Comparison of ENCODE assay signal across 4 cellular contexts in the genomic region with DNA sequence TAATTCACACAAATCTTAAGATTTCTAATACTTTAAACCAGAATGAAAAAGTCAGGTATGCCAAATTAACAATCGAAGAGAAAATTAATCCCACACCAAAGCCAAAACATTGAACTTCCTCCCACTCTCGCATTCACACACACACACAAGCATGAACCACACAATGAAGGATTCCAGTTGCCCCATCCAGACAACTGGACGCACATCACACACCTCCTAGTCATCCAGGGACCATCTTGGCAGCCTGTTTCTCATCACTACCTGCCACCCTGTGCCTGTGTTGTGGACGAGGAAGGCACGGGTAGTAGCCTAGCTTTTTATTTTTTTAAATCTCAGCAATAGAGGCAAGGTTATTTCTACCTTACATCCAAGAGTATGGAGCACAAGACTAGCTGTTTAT.
TF ChIP-seq lines count a peak whose summit lies in the region.

No MANE protein-coding gene starts in this region.

TF ChIP-seq in SK-N-SH, 30 proteins besides CTCF, POLR2A, EP300 and RAD21:
- TF ChIP-seq TCF12 (IDR thresholded peaks at IDR 0.05) (peak; percentile 50; the same call in 1 of the 2 replicates), RFX5 (IDR thresholded peaks at IDR 0.05; ENCODE audit: low read length) (no peak), RCOR1 (IDR thresholded peaks at IDR 0.05; ENCODE audit: low read length) (no peak)

TF ChIP-seq in SK-N-SH treated with all-trans-retinoic acid at 6 μM for 48 hours, 23 proteins besides CTCF, POLR2A, EP300 and RAD21:
- TF ChIP-seq, protein P1, sequence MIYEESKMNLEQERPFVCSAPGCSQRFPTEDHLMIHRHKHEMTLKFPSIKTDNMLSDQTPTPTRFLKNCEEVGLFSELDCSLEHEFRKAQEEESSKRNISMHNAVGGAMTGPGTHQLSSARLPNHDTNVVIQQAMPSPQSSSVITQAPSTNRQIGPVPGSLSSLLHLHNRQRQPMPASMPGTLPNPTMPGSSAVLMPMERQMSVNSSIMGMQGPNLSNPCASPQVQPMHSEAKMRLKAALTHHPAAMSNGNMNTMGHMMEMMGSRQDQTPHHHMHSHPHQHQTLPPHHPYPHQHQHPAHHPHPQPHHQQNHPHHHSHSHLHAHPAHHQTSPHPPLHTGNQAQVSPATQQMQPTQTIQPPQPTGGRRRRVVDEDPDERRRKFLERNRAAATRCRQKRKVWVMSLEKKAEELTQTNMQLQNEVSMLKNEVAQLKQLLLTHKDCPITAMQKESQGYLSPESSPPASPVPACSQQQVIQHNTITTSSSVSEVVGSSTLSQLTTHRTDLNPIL (CRISPR knock-in tag; IDR thresholded peaks at IDR 0.05; ENCODE audit: low read depth): no peak
- TF ChIP-seq ZC3H10 (CRISPR knock-in tag; IDR thresholded peaks at IDR 0.05) (no peak), ZFP3 (CRISPR knock-in tag; IDR thresholded peaks at IDR 0.05) (no peak), ZNF8 (CRISPR knock-in tag; IDR thresholded peaks at IDR 0.05) (no peak), ESRRG (CRISPR knock-in tag; IDR thresholded peaks at IDR 0.05) (no peak), ZNF565 (CRISPR knock-in tag; conservative IDR thresholded peaks at IDR 0.05; ENCODE audit: low read depth) (no peak), ISL1 (CRISPR knock-in tag; IDR thresholded peaks at IDR 0.05) (no peak), ARNTL (CRISPR knock-in tag; IDR thresholded peaks at IDR 0.05; ENCODE audit: borderline replicate concordance, low read depth) (no peak), SNAI2 (CRISPR knock-in tag; IDR thresholded peaks at IDR 0.05) (no peak), ZNF70 (CRISPR knock-in tag; IDR thresholded peaks at IDR 0.05) (no peak), ZFP30 (CRISPR knock-in tag; IDR thresholded peaks at IDR 0.05) (no peak), BACH2 (CRISPR knock-in tag; IDR thresholded peaks at IDR 0.05; ENCODE audit: borderline replicate concordance) (no peak)
- TF ChIP-seq, protein P2, sequence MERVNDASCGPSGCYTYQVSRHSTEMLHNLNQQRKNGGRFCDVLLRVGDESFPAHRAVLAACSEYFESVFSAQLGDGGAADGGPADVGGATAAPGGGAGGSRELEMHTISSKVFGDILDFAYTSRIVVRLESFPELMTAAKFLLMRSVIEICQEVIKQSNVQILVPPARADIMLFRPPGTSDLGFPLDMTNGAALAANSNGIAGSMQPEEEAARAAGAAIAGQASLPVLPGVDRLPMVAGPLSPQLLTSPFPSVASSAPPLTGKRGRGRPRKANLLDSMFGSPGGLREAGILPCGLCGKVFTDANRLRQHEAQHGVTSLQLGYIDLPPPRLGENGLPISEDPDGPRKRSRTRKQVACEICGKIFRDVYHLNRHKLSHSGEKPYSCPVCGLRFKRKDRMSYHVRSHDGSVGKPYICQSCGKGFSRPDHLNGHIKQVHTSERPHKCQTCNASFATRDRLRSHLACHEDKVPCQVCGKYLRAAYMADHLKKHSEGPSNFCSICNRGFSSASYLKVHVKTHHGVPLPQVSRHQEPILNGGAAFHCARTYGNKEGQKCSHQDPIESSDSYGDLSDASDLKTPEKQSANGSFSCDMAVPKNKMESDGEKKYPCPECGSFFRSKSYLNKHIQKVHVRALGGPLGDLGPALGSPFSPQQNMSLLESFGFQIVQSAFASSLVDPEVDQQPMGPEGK (CRISPR knock-in tag; IDR thresholded peaks at IDR 0.05; ENCODE audit: borderline replicate concordance): no peak

TF ChIP-seq in IMR-90, 13 proteins besides CTCF, POLR2A, EP300 and RAD21:
- TF ChIP-seq CEBPB (IDR thresholded peaks at IDR 0.05; ENCODE audit: low read depth, low read length): no peak
- no peak for TF ChIP-seq RCOR1 (IDR thresholded peaks at IDR 0.05; ENCODE audit: insufficient replicate concordance, low read length)
- TF ChIP-seq, protein P3, sequence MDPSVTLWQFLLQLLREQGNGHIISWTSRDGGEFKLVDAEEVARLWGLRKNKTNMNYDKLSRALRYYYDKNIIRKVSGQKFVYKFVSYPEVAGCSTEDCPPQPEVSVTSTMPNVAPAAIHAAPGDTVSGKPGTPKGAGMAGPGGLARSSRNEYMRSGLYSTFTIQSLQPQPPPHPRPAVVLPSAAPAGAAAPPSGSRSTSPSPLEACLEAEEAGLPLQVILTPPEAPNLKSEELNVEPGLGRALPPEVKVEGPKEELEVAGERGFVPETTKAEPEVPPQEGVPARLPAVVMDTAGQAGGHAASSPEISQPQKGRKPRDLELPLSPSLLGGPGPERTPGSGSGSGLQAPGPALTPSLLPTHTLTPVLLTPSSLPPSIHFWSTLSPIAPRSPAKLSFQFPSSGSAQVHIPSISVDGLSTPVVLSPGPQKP (IDR thresholded peaks at IDR 0.05; ENCODE audit: borderline replicate concordance, low read depth, low read length): no peak
- no peak for TF ChIP-seq MAZ (IDR thresholded peaks at IDR 0.05; ENCODE audit: borderline replicate concordance, low read depth, low read length)
- TF ChIP-seq, protein P4, sequence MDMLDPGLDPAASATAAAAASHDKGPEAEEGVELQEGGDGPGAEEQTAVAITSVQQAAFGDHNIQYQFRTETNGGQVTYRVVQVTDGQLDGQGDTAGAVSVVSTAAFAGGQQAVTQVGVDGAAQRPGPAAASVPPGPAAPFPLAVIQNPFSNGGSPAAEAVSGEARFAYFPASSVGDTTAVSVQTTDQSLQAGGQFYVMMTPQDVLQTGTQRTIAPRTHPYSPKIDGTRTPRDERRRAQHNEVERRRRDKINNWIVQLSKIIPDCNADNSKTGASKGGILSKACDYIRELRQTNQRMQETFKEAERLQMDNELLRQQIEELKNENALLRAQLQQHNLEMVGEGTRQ (IDR thresholded peaks at IDR 0.05; ENCODE audit: low read depth, low read length): no peak
- TF ChIP-seq BHLHE40 (IDR thresholded peaks at IDR 0.05; ENCODE audit: low read depth, low read length): no peak
- no peak for TF ChIP-seq NFE2L2 (IDR thresholded peaks at IDR 0.05; ENCODE audit: low read depth, low read length)
- no peak for TF ChIP-seq MXI1 (IDR thresholded peaks at IDR 0.05; ENCODE audit: borderline replicate concordance, low read depth, low read length)
- no peak for TF ChIP-seq FOS (IDR thresholded peaks at IDR 0.05; ENCODE audit: low read depth, low read length)

TF ChIP-seq in GM12878, 131 proteins besides CTCF, POLR2A, EP300 and RAD21:
- TF ChIP-seq MXI1 (IDR thresholded peaks at IDR 0.05; ENCODE audit: low read depth, low read length): 0 out of 2 replicates have a peak, but pooled peaks have one; percentile 22
- no peak for TF ChIP-seq BACH1 (IDR thresholded peaks at IDR 0.05; ENCODE audit: borderline replicate concordance)
- TF ChIP-seq, protein P5, sequence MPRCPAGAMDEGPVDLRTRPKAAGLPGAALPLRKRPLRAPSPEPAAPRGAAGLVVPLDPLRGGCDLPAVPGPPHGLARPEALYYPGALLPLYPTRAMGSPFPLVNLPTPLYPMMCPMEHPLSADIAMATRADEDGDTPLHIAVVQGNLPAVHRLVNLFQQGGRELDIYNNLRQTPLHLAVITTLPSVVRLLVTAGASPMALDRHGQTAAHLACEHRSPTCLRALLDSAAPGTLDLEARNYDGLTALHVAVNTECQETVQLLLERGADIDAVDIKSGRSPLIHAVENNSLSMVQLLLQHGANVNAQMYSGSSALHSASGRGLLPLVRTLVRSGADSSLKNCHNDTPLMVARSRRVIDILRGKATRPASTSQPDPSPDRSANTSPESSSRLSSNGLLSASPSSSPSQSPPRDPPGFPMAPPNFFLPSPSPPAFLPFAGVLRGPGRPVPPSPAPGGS (IDR thresholded peaks at IDR 0.05; ENCODE audit: borderline replicate concordance, insufficient read depth, low read depth, low read length, poor library complexity, severe bottlenecking): no peak
- TF ChIP-seq NR2C1 (IDR thresholded peaks at IDR 0.05): no peak
